ENCODE assay signal across 9 cellular contexts in the genomic region with DNA sequence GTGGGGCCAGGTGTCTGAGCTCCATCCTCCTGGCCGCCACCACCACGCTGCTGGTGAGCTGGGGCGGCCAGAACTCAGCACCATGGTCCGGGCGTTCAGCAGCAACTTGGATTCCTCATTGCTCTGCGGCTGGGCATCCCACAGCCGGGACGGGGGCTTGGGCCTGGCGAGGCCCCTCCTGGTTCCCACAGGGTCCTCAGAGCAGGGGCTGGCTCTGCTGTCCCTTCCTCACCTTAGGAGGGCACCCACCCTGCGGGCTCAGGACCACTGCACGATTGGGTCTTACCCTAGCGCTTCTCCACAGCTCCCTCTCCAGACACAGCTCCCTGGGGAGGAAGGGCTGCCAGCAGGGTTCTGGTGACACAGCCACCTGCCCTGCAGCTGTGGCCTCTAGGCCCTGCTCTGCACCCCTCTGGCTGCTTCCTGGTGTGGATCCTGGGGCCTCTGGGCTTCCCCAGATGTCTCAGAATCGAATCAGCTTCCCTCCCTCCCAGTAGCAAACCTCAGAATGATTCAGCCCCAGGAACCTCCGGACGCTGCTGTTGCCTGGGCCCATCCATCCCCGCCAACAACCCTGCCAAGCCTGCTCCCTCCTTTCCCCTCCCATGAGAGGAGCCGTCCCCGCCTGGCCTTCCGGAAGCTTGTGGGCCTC. TPM values are rescaled to one million over a fixed set of nuclear protein-coding genes. Genes with fewer than 3 reads are reported as not detected.
A peak's percentile ranks its signal among the peaks of the same experiment; 100 is the strongest.
DNase-seq lines count a peak whose midpoint lies in the region; ATAC-seq and TF ChIP-seq lines count a peak whose summit lies in the region.
"Had no signal": no experiment of that assay in that cellular context is flagged by ENCODE, and none has a peak within 500 bp of the region (broad histone marks: within the 10 kb centered on the region; RNA-seq: fewer than 3 reads in every experiment).

No MANE protein-coding gene starts in this region.

- no peak overlapping the region for H3K4me3 ChIP-seq in kidney epithelial cell (ENCODE audit: low read depth, low read length)
- no peak overlapping the region for H3K4me3 ChIP-seq in upper lobe of right lung

- peaks cover 8% of the 10 kb centered on the region for H3K27me3 Mint-ChIP-seq in activated naive CD8-positive, alpha-beta T cell treated with anti-CD3 and anti-CD28 coated beads, Interleukin-2, amount 50 U/mL, for 24 hours
- H3K27me3 Mint-ChIP-seq in natural killer cell (ENCODE audit: low read depth in 2 of 2), result peaks cover 16 to 63% of the 10 kb centered on the region in 2 donors

- peaks cover 6 to 8% of the 10 kb centered on the region in 2 donors for H3K9me3 Mint-ChIP-seq in activated naive CD4-positive, alpha-beta T cell treated with anti-CD3 and anti-CD28 coated beads, Interleukin-2, amount 50 U/mL, for 72 hours
- peaks cover 7% of the 10 kb centered on the region for H3K9me3 Mint-ChIP-seq in activated naive CD8-positive, alpha-beta T cell treated with anti-CD3 and anti-CD28 coated beads, Interleukin-2, amount 50 U/mL, for 24 hours
- H3K9me3 Mint-ChIP-seq in natural killer cell, result peaks cover 4 to 6% of the 10 kb centered on the region in 2 donors

- intact Hi-C loops in upper lobe of right lung (cut with DNase I), result no loop called here
- intact Hi-C loops in natural killer cell (cut with micrococcal nuclease), result no loop called here

- no peak overlapping the region for H3K27ac ChIP-seq in upper lobe of right lung

- H3K36me3 Mint-ChIP-seq in activated naive CD4-positive, alpha-beta T cell treated with anti-CD3 and anti-CD28 coated beads, Interleukin-2, amount 50 U/mL, for 72 hours, result peaks cover 8 to 15% of the 10 kb centered on the region in 2 donors
- H3K36me3 Mint-ChIP-seq in activated naive CD8-positive, alpha-beta T cell treated with anti-CD3 and anti-CD28 coated beads, Interleukin-2, amount 50 U/mL, for 24 hours (ENCODE audit: low read depth), result no peaks in the 10 kb centered on the region
- H3K36me3 Mint-ChIP-seq in natural killer cell, result peaks cover 8% of the 10 kb centered on the region

- TF ChIP-seq CTCF in kidney epithelial cell (IDR thresholded peaks at IDR 0.05; ENCODE audit: insufficient read depth, low read length, poor library complexity, severe bottlenecking), result no peak
- TF ChIP-seq CTCF in upper lobe of right lung (IDR thresholded peaks at IDR 0.05), result no peak
- no peak for TF ChIP-seq CTCF in natural killer cell (IDR thresholded peaks at IDR 0.05)

- H3K4me1 ChIP-seq in upper lobe of right lung, result peaks cover 15% of the 10 kb centered on the region

- H3K27me3 ChIP-seq in kidney epithelial cell (ENCODE audit: control insufficient read depth, insufficient read depth, low read length) (no peaks in the 10 kb centered on the region), upper lobe of right lung (no peaks in the 10 kb centered on the region)

- H3K4me1 Mint-ChIP-seq in activated naive CD8-positive, alpha-beta T cell treated with anti-CD3 and anti-CD28 coated beads, Interleukin-2, amount 50 U/mL, for 24 hours, result peaks cover 9% of the 10 kb centered on the region
- H3K4me1 Mint-ChIP-seq in natural killer cell, result peaks cover 3 to 8% of the 10 kb centered on the region in 2 donors

- no peaks in the 10 kb centered on the region for H3K9me3 ChIP-seq in upper lobe of right lung

- no peak overlapping the region for H3K4me3 Mint-ChIP-seq in activated naive CD8-positive, alpha-beta T cell treated with anti-CD3 and anti-CD28 coated beads, Interleukin-2, amount 50 U/mL, for 24 hours
- H3K4me3 Mint-ChIP-seq in natural killer cell, result no peak overlapping the region

- DNase-seq in activated naive CD4-positive, alpha-beta T cell treated with anti-CD3 and anti-CD28 coated beads, Interleukin-2, amount 50 U/mL, for 72 hours (ENCODE audit: low spot score in 2 of 2), result no peak
- no peak for DNase-seq in activated naive CD4-positive, alpha-beta T cell (lab: John Stamatoyannopoulos, UW)
- no peak for DNase-seq in activated naive CD8-positive, alpha-beta T cell treated with anti-CD3 and anti-CD28 coated beads, Interleukin-2, amount 50 U/mL, for 24 hours
- DNase-seq in kidney epithelial cell (ENCODE audit: low read depth) (peak; percentile 35), upper lobe of right lung (peak; percentile 54), GDM1 (lab: John Stamatoyannopoulos, UW) (no peak), natural killer cell (no peak)

- H3K36me3 ChIP-seq in kidney epithelial cell (ENCODE audit: control insufficient read depth, insufficient read depth, low read length) (no peaks in the 10 kb centered on the region), upper lobe of right lung (no peaks in the 10 kb centered on the region)

- ATAC-seq in activated naive CD4-positive, alpha-beta T cell treated with anti-CD3 and anti-CD28 coated beads, Interleukin-2, amount 50 U/mL, for 72 hours, result peak; percentile 32 to 78
- ATAC-seq in activated naive CD8-positive, alpha-beta T cell treated with anti-CD3 and anti-CD28 coated beads, Interleukin-2, amount 50 U/mL, for 24 hours, result peak; percentile 80
- ATAC-seq in upper lobe of right lung, result peak; percentile 3
- no peak for ATAC-seq in natural killer cell
- ATAC-seq in HG02571 (IDR thresholded peaks at IDR 0.05; ENCODE audit: unreplicated experiment), result no peak

- H3K27ac Mint-ChIP-seq in activated naive CD4-positive, alpha-beta T cell treated with anti-CD3 and anti-CD28 coated beads, Interleukin-2, amount 50 U/mL, for 72 hours, result peak overlapping the region in 1 of 2 donors; percentile 44
- no peak overlapping the region for H3K27ac Mint-ChIP-seq in activated naive CD8-positive, alpha-beta T cell treated with anti-CD3 and anti-CD28 coated beads, Interleukin-2, amount 50 U/mL, for 24 hours
- H3K27ac Mint-ChIP-seq in natural killer cell, result no peak overlapping the region

RNA-seq across cellular contexts. Expression of gene CRYAA, which starts 25.0 kb away (rescaled TPM):
- total RNA-seq in activated naive CD4-positive, alpha-beta T cell treated with anti-CD3 and anti-CD28 coated beads, Interleukin-2, amount 50 U/mL, for 72 hours, result not detected
- total RNA-seq in kidney epithelial cell (not detected in 2 replicates), upper lobe of right lung (not detected), natural killer cell (not detected)
- total RNA-seq: SK-MEL-5 had no signal

Comparison
In these comparisons a context has a peak if more than half of its experiments do, and no peak if none do; other contexts are left out.
1. ATAC-seq: peak in activated naive CD4-positive, alpha-beta T cell treated with anti-CD3 and anti-CD28 coated beads, Interleukin-2, amount 50 U/mL, for 72 hours (2 of 2), activated naive CD8-positive, alpha-beta T cell treated with anti-CD3 and anti-CD28 coated beads, Interleukin-2, amount 50 U/mL, for 24 hours (single experiment) and upper lobe of right lung (single experiment); none in natural killer cell (0 of 3) and HG02571 (single experiment).
2. DNase-seq: peak in kidney epithelial cell (single experiment) and upper lobe of right lung (single experiment); none in activated naive CD4-positive, alpha-beta T cell treated with anti-CD3 and anti-CD28 coated beads, Interleukin-2, amount 50 U/mL, for 72 hours (0 of 2), activated naive CD4-positive, alpha-beta T cell (0 of 4), activated naive CD8-positive, alpha-beta T cell treated with anti-CD3 and anti-CD28 coated beads, Interleukin-2, amount 50 U/mL, for 24 hours (single experiment), GDM1 (single experiment) and natural killer cell (single experiment).